In the genomic region with DNA sequence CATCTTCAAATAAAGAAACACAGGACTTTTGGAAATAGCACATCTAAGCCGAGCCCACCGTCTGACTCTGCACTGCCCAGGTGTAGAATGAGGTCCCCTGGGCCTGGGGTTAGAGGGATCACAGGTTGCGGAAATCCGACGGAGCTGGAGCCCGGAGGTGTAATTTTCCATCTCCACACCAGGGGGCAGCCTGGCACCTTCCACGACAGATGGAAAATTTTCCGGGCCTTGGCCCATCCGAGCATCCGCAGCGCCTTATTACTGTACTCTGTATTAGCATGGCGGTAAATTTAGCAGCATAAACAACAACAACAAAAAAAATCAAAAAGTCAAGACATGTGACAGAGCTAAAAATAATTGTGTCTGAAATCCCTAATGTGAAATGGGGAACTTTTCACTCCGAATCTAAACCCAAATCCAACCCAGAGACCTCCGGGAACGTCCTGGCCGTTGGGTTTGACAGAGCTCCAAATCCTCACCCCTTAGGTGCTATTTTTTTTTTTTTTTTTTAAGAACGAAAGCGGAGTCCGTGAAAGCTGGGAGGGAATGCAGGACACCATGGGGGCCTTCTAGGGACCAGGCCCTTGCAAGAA, we compare ENCODE assay signal across 8 cellular contexts.
DNase-seq lines count a peak whose midpoint lies in the region; ATAC-seq and TF ChIP-seq lines count a peak whose summit lies in the region.

No MANE protein-coding gene starts in this region.

- H3K27me3 ChIP-seq in Panc1 (ENCODE audit: control insufficient read depth, insufficient read depth, low read length), result no peaks in the 10 kb centered on the region
- peaks cover 0 to 21% of the 10 kb centered on the region in 2 donors for H3K27me3 ChIP-seq in tibial artery

- H3K4me1 ChIP-seq in Panc1 (ENCODE audit: control insufficient read depth, insufficient read depth, low read length) (0 out of 2 replicates have a peak, but pooled peaks cover 2% of the 10 kb centered on the region), tibial artery (no peaks in the 10 kb centered on the region)

- intact Hi-C loops in Panc1 (cut with micrococcal nuclease; ENCODE audit: unreplicated experiment) (loop anchor here (5.0 kb wide), 2 partner anchors 142 to 157 kb away; a partner anchor contains a TSS), tibial artery (cut with DNase I; ENCODE audit: low total_unique reads) (loop anchor here (10.0 kb wide), 1 partner anchor 500 kb away; a partner anchor contains a TSS)

- H3K36me3 ChIP-seq in Panc1 (ENCODE audit: control insufficient read depth, insufficient read depth, low read length) (no peaks in the 10 kb centered on the region), tibial artery (no peaks in the 10 kb centered on the region)

- POLR2A ChIA-PET in Panc1 (lab: Charles Lee), result no interaction called here

- H3K4me3 ChIP-seq in Panc1 (ENCODE audit: low read depth in 2 of 2, low read length in 2 of 2) (no peak overlapping the region), fibroblast of villous mesenchyme (ENCODE audit: low read depth, low read length) (no peak overlapping the region), tibial artery (no peak overlapping the region)

- in situ Hi-C loops in Panc1 (cut with HindIII; ENCODE audit: low pct_unique_long_range_greater_than_20kb, low sequenced_read_pairs), result no loop called here

- H3K9me3 ChIP-seq in Panc1 (ENCODE audit: control insufficient read depth, insufficient read depth, low read depth, low read length), result no peaks in the 10 kb centered on the region
- H3K9me3 ChIP-seq in tibial artery, result no peaks in the 10 kb centered on the region

- ATAC-seq in Panc1 (peak; percentile 88), omental fat pad (ENCODE audit: low FRiP score) (peak; percentile 73)

- no TSS peak for BruUV-seq in Panc1 (replicated peaks; lab: Mats Ljungman, UMichigan)

- TF ChIP-seq CTCF in Panc1 (IDR thresholded peaks at IDR 0.05), result peak; percentile 95
- TF ChIP-seq CTCF in fibroblast of villous mesenchyme (IDR thresholded peaks at IDR 0.05; ENCODE audit: insufficient read depth, low read depth, low read length), result peak; percentile 88
- no peak for TF ChIP-seq CTCF in omental fat pad (IDR thresholded peaks at IDR 0.05)
- TF ChIP-seq CTCF in tibial artery (IDR thresholded peaks at IDR 0.05), result peak; percentile 75 to 82

- DNase-seq in NCI-H1436 (lab: John Stamatoyannopoulos, UW), result peak; percentile 70
- DNase-seq in NCI-H1436 treated with DMSO at 0.1 percent for 48 hours (lab: John Stamatoyannopoulos, UW), result no peak
- DNase-seq in HuH-7 (ENCODE audit: low spot score), result peak; percentile 54
- no peak for DNase-seq in Panc1 (ENCODE audit: low read depth, low spot score)
- peak; percentile 26 to 54 for DNase-seq in activated T-helper 1 cell treated with anti-CD3 and anti-CD28 coated beads, Interleukin-2, amount 50 U/mL, for 16 hours (ENCODE audit: low read depth in 1 of 2, low spot score in 1 of 2)
- peak; percentile 54 for DNase-seq in fibroblast of villous mesenchyme (ENCODE audit: low read depth)
- peak; percentile 34 for DNase-seq in omental fat pad (ENCODE audit: low spot score)
- DNase-seq in tibial artery, result peak; percentile 63 to 74

- CTCF ChIA-PET in Panc1 (lab: Charles Lee), result interaction anchor here (0.6 to 1.7 kb wide), 5 partner anchors 9 to 180 kb away, joined by 4 to 8 read pairs (median 5); no protein-coding TSS in a partner anchor

- H3K27ac ChIP-seq in Panc1 (ENCODE audit: low read length) (no peak overlapping the region), tibial artery (no peak overlapping the region)

Comparison
In these comparisons a context has a peak if more than half of its experiments do, and no peak if none do; other contexts are left out.
1. DNase-seq: peak in NCI-H1436 (single experiment), HuH-7 (single experiment), activated T-helper 1 cell treated with anti-CD3 and anti-CD28 coated beads, Interleukin-2, amount 50 U/mL, for 16 hours (2 of 2), fibroblast of villous mesenchyme (single experiment), omental fat pad (single experiment) and tibial artery (2 of 2); none in NCI-H1436 treated with DMSO at 0.1 percent for 48 hours (single experiment) and Panc1 (single experiment).
2. CTCF ChIP-seq: peak in Panc1 (single experiment), fibroblast of villous mesenchyme (single experiment) and tibial artery (2 of 2); none in omental fat pad (0 of 3).